9 cellular contexts compared by ENCODE assay signal in the genomic region with DNA sequence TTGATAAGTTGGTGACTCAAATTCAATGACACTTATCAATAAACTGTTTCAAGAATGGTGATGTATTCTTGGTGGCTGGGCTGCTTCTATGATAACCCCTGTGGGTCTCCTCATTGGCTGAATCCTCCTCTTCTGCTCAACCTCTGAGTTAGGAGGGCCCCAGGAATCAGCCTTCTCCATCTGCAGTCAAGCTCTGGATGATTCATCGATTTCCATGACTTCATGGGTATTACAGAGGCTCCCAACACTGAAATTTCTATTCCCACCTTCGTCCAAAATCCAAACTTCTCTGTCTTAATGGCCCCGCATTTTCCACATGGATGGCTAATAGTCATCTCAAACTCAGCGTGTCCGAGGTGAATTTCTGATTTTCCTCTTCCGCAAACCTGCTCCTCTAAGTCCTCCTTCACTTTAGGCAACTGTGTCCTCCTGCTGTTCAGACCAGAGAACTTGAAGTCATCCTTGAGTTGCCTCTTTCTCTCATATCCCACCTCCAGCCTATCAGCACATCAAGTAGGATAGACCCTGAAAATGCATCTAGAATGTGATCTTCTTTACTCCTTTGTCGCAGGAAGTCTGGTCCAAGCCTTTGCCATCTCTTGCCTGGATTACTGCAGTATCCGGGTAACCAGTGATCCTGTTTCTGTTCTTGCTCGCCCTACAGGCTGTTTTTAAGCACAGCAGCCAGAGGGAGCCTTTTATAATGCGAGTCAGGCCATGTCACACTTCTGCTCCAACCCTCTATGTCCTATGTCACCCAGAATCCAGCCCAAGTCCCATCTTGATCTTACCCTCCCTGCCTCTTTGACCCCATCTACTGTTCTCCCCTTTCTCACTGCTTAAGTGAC. TPM values are rescaled to one million over a fixed set of nuclear protein-coding genes. Genes with fewer than 3 reads are reported as not detected.
DNase-seq lines count a peak whose midpoint lies in the region; ATAC-seq and TF ChIP-seq lines count a peak whose summit lies in the region.
"Had no signal": no experiment of that assay in that cellular context is flagged by ENCODE, and none has a peak within 500 bp of the region (broad histone marks: within the 10 kb centered on the region; RNA-seq: fewer than 3 reads in every experiment).

No MANE protein-coding gene starts in this region.

- no peaks in the 10 kb centered on the region for H3K36me3 ChIP-seq in liver (ENCODE audit: control insufficient read depth in 4 of 4, insufficient read depth in 3 of 4, low read depth in 1 of 4, low read length in 3 of 4)

- H3K4me3 ChIP-seq in liver (ENCODE audit: low read depth in 1 of 3, low read length in 3 of 3), result no peak overlapping the region

- H3K27me3 ChIP-seq in liver (ENCODE audit: control insufficient read depth in 4 of 4, insufficient read depth in 4 of 4, low read length in 3 of 4), result no peaks in the 10 kb centered on the region

- no peaks in the 10 kb centered on the region for H3K36me3 Mint-ChIP-seq in WTC11

- H3K9me3 ChIP-seq in liver (ENCODE audit: control insufficient read depth in 4 of 4, low read length in 3 of 4), result no peaks in the 10 kb centered on the region

- H3K4me3 Mint-ChIP-seq in WTC11, result no peak overlapping the region
- H3K4me3 Mint-ChIP-seq: dendritic cell treated with granulocyte-macrophage colony-stimulating factor and Interleukin-4, amounts not matched to agents 40 ng/mL and 50 ng/mL, for 4 days had no signal

- no peaks in the 10 kb centered on the region for H3K4me1 ChIP-seq in liver (ENCODE audit: control insufficient read depth in 4 of 4, insufficient read depth in 4 of 4, low read length in 3 of 4)

- H3K9ac ChIP-seq in liver (ENCODE audit: low read depth in 1 of 2, low read length in 2 of 2), result no peak overlapping the region

- H3K4me1 Mint-ChIP-seq in WTC11, result no peaks in the 10 kb centered on the region

- H3K27ac ChIP-seq in 22Rv1 (no peak overlapping the region), liver (ENCODE audit: low read depth in 1 of 2, low read length in 2 of 2) (no peak overlapping the region)

- no peaks in the 10 kb centered on the region; the same call in 1 of the 2 replicates for H3K27me3 Mint-ChIP-seq in WTC11 (ENCODE audit: low read depth)
- H3K27me3 Mint-ChIP-seq: dendritic cell treated with granulocyte-macrophage colony-stimulating factor and Interleukin-4, amounts not matched to agents 40 ng/mL and 50 ng/mL, for 4 days had no signal

- ATAC-seq in HG03565 (IDR thresholded peaks at IDR 0.05; ENCODE audit: unreplicated experiment) (peak; percentile 75), WTC11 (peak; percentile 98)
- ATAC-seq in activated CD4-positive, CD25-positive, alpha-beta regulatory T cell treated with anti-CD3 and anti-CD28 coated beads, Interleukin-2, amount 50 U/mL, for 24 hours, result no peak

- POLR2A ChIA-PET in WTC11 (lab: Charles Lee), result no interaction called here

- H3K27ac Mint-ChIP-seq in WTC11, result no peak overlapping the region
- H3K27ac Mint-ChIP-seq: dendritic cell treated with granulocyte-macrophage colony-stimulating factor and Interleukin-4, amounts not matched to agents 40 ng/mL and 50 ng/mL, for 4 days had no signal

- whole genome bisulfite sequencing in liver, result 89% methylated on average over 10 of the region's 10 CpGs

- peak; percentile 55 for DNase-seq in EH (ENCODE audit: low read depth)
- DNase-seq in WTC11 (ENCODE audit: low spot score), result peak; percentile 30
- no peak for DNase-seq in NCI-H2227 treated with DMSO at 0.1 percent for 48 hours (lab: John Stamatoyannopoulos, UW)
- no peak for DNase-seq in inferior parietal cortex (ENCODE audit: extremely low spot score)

- TF ChIP-seq RAD21 in liver (IDR thresholded peaks at IDR 0.05), result peak in 1 of 2 donors; percentile 76

- H3K9me3 Mint-ChIP-seq in WTC11, result no peaks in the 10 kb centered on the region
- H3K9me3 Mint-ChIP-seq: dendritic cell treated with granulocyte-macrophage colony-stimulating factor and Interleukin-4, amounts not matched to agents 40 ng/mL and 50 ng/mL, for 4 days had no signal

- TF ChIP-seq CTCF in 22Rv1 (IDR thresholded peaks at IDR 0.05) (peak; percentile 35), WTC11 (IDR thresholded peaks at IDR 0.05) (0 out of 2 replicates have a peak, but pooled peaks have one; percentile 10), liver (IDR thresholded peaks at IDR 0.05; ENCODE audit: low read depth, low read length, missing input control) (peak; percentile 42)

- CTCF ChIA-PET in WTC11 (lab: Charles Lee), result no interaction called here

TF ChIP-seq in WTC11, 78 proteins besides CTCF, POLR2A, EP300 and RAD21 (continues in another document):
- TF ChIP-seq, protein P1, sequence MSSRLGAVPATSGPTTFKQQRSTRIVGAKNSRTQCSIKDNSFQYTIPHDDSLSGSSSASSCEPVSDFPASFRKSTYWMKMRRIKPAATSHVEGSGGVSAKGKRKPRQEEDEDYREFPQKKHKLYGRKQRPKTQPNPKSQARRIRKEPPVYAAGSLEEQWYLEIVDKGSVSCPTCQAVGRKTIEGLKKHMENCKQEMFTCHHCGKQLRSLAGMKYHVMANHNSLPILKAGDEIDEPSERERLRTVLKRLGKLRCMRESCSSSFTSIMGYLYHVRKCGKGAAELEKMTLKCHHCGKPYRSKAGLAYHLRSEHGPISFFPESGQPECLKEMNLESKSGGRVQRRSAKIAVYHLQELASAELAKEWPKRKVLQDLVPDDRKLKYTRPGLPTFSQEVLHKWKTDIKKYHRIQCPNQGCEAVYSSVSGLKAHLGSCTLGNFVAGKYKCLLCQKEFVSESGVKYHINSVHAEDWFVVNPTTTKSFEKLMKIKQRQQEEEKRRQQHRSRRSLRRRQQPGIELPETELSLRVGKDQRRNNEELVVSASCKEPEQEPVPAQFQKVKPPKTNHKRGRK (CRISPR knock-in tag; IDR thresholded peaks at IDR 0.05; ENCODE audit: borderline replicate concordance), result no peak
- no peak for TF ChIP-seq NR2C2 (CRISPR knock-in tag; IDR thresholded peaks at IDR 0.05)

TF ChIP-seq in liver, 16 proteins besides CTCF, POLR2A, EP300 and RAD21:
- TF ChIP-seq, protein P2, sequence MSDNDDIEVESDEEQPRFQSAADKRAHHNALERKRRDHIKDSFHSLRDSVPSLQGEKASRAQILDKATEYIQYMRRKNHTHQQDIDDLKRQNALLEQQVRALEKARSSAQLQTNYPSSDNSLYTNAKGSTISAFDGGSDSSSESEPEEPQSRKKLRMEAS (IDR thresholded peaks at IDR 0.05), result no peak
- TF ChIP-seq EGR1 (IDR thresholded peaks at IDR 0.05; ENCODE audit: low read depth in 2 of 2) (no peak), FOXA2 (IDR thresholded peaks at IDR 0.05) (no peak), RXRA (IDR thresholded peaks at IDR 0.05) (no peak), JUND (IDR thresholded peaks at IDR 0.05) (no peak), NR2F2 (IDR thresholded peaks at IDR 0.05) (no peak), HNF4A (conservative IDR thresholded peaks at IDR 0.05) (no peak), YY1 (IDR thresholded peaks at IDR 0.05) (no peak), TAF1 (conservative IDR thresholded peaks at IDR 0.05) (no peak), GABPA (IDR thresholded peaks at IDR 0.05 in 1 of 2, conservative IDR thresholded peaks at IDR 0.05 in 1 of 2) (no peak), HNF4G (IDR thresholded peaks at IDR 0.05) (no peak), SP1 (IDR thresholded peaks at IDR 0.05) (no peak), FOXA1 (IDR thresholded peaks at IDR 0.05) (no peak)
- TF ChIP-seq, protein P3, sequence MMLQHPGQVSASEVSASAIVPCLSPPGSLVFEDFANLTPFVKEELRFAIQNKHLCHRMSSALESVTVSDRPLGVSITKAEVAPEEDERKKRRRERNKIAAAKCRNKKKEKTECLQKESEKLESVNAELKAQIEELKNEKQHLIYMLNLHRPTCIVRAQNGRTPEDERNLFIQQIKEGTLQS (IDR thresholded peaks at IDR 0.05), result no peak
- TF ChIP-seq, protein P4, sequence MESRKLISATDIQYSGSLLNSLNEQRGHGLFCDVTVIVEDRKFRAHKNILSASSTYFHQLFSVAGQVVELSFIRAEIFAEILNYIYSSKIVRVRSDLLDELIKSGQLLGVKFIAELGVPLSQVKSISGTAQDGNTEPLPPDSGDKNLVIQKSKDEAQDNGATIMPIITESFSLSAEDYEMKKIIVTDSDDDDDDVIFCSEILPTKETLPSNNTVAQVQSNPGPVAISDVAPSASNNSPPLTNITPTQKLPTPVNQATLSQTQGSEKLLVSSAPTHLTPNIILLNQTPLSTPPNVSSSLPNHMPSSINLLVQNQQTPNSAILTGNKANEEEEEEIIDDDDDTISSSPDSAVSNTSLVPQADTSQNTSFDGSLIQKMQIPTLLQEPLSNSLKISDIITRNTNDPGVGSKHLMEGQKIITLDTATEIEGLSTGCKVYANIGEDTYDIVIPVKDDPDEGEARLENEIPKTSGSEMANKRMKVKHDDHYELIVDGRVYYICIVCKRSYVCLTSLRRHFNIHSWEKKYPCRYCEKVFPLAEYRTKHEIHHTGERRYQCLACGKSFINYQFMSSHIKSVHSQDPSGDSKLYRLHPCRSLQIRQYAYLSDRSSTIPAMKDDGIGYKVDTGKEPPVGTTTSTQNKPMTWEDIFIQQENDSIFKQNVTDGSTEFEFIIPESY (IDR thresholded peaks at IDR 0.05), result no peak
- TF ChIP-seq, protein P5, sequence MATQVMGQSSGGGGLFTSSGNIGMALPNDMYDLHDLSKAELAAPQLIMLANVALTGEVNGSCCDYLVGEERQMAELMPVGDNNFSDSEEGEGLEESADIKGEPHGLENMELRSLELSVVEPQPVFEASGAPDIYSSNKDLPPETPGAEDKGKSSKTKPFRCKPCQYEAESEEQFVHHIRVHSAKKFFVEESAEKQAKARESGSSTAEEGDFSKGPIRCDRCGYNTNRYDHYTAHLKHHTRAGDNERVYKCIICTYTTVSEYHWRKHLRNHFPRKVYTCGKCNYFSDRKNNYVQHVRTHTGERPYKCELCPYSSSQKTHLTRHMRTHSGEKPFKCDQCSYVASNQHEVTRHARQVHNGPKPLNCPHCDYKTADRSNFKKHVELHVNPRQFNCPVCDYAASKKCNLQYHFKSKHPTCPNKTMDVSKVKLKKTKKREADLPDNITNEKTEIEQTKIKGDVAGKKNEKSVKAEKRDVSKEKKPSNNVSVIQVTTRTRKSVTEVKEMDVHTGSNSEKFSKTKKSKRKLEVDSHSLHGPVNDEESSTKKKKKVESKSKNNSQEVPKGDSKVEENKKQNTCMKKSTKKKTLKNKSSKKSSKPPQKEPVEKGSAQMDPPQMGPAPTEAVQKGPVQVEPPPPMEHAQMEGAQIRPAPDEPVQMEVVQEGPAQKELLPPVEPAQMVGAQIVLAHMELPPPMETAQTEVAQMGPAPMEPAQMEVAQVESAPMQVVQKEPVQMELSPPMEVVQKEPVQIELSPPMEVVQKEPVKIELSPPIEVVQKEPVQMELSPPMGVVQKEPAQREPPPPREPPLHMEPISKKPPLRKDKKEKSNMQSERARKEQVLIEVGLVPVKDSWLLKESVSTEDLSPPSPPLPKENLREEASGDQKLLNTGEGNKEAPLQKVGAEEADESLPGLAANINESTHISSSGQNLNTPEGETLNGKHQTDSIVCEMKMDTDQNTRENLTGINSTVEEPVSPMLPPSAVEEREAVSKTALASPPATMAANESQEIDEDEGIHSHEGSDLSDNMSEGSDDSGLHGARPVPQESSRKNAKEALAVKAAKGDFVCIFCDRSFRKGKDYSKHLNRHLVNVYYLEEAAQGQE (IDR thresholded peaks at IDR 0.05), result no peak

RNA-seq across cellular contexts. Expression of a gene that starts 41.4 kb away (rescaled TPM):
- 0.57 to 1.1 TPM (median 0.62 TPM) in 3 replicates for total RNA-seq in WTC11 (2021)
- total RNA-seq in liver, result 1 to 10 TPM; 1.5 to 5.4 TPM
- polyA plus RNA-seq in liver, result 1 to 10 TPM; 1.0 to 3.4 TPM

Comparison
In these comparisons a context has a peak if more than half of its experiments do, and no peak if none do; other contexts are left out.
1. DNase-seq: peak in EH (single experiment) and WTC11 (single experiment); none in NCI-H2227 treated with DMSO at 0.1 percent for 48 hours (single experiment) and inferior parietal cortex (single experiment).
2. ATAC-seq: peak in HG03565 (single experiment) and WTC11 (single experiment); none in activated CD4-positive, CD25-positive, alpha-beta regulatory T cell treated with anti-CD3 and anti-CD28 coated beads, Interleukin-2, amount 50 U/mL, for 24 hours (0 of 2).
3. Peak in every context shown above with its lines, with median percentiles within 50 percentile points of each other: CTCF ChIP-seq.